ENCODE assay signal across 8 cellular contexts in genomic region chr22:39317084-39317755, GRCh38. TPM values are rescaled to one million over a fixed set of nuclear protein-coding genes. Genes with fewer than 3 reads are reported as not detected.
A peak's percentile ranks its signal among the peaks of the same experiment; 100 is the strongest.
DNase-seq lines count a peak whose midpoint lies in the region; TF ChIP-seq lines count a peak whose summit lies in the region.

No MANE protein-coding gene starts in this region.

- H3K9me3 Mint-ChIP-seq in activated naive CD4-positive, alpha-beta T cell treated with anti-CD3 and anti-CD28 coated beads, Interleukin-2, amount 50 U/mL, for 24 hours = no peaks in the 10 kb centered on the region

- no peak for TF ChIP-seq CTCF in testis (IDR thresholded peaks at IDR 0.05)

- H3K4me1 Mint-ChIP-seq in activated naive CD4-positive, alpha-beta T cell treated with anti-CD3 and anti-CD28 coated beads, Interleukin-2, amount 50 U/mL, for 24 hours = peaks cover 40% of the 10 kb centered on the region

- intact Hi-C loops in testis (cut with DNase I; ENCODE audit: low total_unique reads) = loop anchor here (10.0 kb wide), 1 partner anchor 208 kb away; the partner anchor contains the start of gene ATF4

- H3K27me3 Mint-ChIP-seq in activated naive CD4-positive, alpha-beta T cell treated with anti-CD3 and anti-CD28 coated beads, Interleukin-2, amount 50 U/mL, for 24 hours = no peaks in the 10 kb centered on the region

- H3K27me3 ChIP-seq in BLaER1 (no peaks in the 10 kb centered on the region), testis (no peaks in the 10 kb centered on the region)

- DNase-seq in HK-2 (ENCODE audit: unreplicated experiment) (peak; percentile 47), iris pigment epithelial cell (ENCODE audit: low read depth) (peak; percentile 34), GM03348 (ENCODE audit: low spot score) (no peak), DMS153 treated with DMSO at 0.1 percent for 48 hours (lab: John Stamatoyannopoulos, UW; ENCODE audit: unreplicated experiment) (no peak), testis (no peak), kidney glomerular epithelial cell (lab: John Stamatoyannopoulos, UW) (no peak)

- no peak for TF ChIP-seq POLR2A in testis (IDR thresholded peaks at IDR 0.05)

- H4K20me1 ChIP-seq in BLaER1 = peaks cover 70% of the 10 kb centered on the region

- H3K36me3 Mint-ChIP-seq in activated naive CD4-positive, alpha-beta T cell treated with anti-CD3 and anti-CD28 coated beads, Interleukin-2, amount 50 U/mL, for 24 hours = peaks cover 41% of the 10 kb centered on the region

- H3K36me3 ChIP-seq in BLaER1 = peaks cover 64% of the 10 kb centered on the region
- no peaks in the 10 kb centered on the region for H3K36me3 ChIP-seq in testis (ENCODE audit: low read depth, missing control alignments)

- H3K27ac ChIP-seq in BLaER1 (peak overlapping the region; percentile 98), testis (peak overlapping the region in 1 of 2 donors; percentile 99)

- H3K9me3 ChIP-seq in BLaER1 = no peaks in the 10 kb centered on the region
- no peaks in the 10 kb centered on the region for H3K9me3 ChIP-seq in testis

- H3K4me3 ChIP-seq in BLaER1 = peak overlapping the region; percentile 87
- no peak overlapping the region for H3K4me3 ChIP-seq in testis

- H3K4me3 Mint-ChIP-seq in activated naive CD4-positive, alpha-beta T cell treated with anti-CD3 and anti-CD28 coated beads, Interleukin-2, amount 50 U/mL, for 24 hours = peak overlapping the region; percentile 100

- H3K9ac ChIP-seq in BLaER1 = peak overlapping the region; percentile 99

- WGBS in testis, 2 donors = 24 to 47% methylated on average over 9 of the region's 9 CpGs

- peak overlapping the region; percentile 100 for H3K27ac Mint-ChIP-seq in activated naive CD4-positive, alpha-beta T cell treated with anti-CD3 and anti-CD28 coated beads, Interleukin-2, amount 50 U/mL, for 24 hours

- peak overlapping the region; percentile 96 for H3K4me2 ChIP-seq in BLaER1

- H3K4me1 ChIP-seq in BLaER1 = peaks cover 69% of the 10 kb centered on the region
- H3K4me1 ChIP-seq in testis = peaks cover 50% of the 10 kb centered on the region

RNA-seq across cellular contexts. Expression of gene RPL3, which starts 2.2 kb away (rescaled TPM):
- 1,000 to 10,000 TPM; 1,087 to 2,075 TPM for total RNA-seq in testis
- polyA plus RNA-seq in testis (ENCODE audit: insufficient read depth, low read depth, low replicate concordance) = 2,042 TPM

RNA-seq across cellular contexts. Expression of gene SYNGR1, which starts 32.6 kb away (rescaled TPM):
- total RNA-seq in testis = 10 to 100 TPM; 20.4 to 32.5 TPM
- 46.8 TPM for polyA plus RNA-seq in testis (ENCODE audit: insufficient read depth, low read depth, low replicate concordance)

Comparison
In these comparisons a context has a peak if more than half of its experiments do, and no peak if none do; other contexts are left out.
1. DNase-seq: peak in HK-2 (single experiment) and iris pigment epithelial cell (single experiment); none in GM03348 (single experiment), DMS153 treated with DMSO at 0.1 percent for 48 hours (single experiment), testis (single experiment) and kidney glomerular epithelial cell (single experiment).